Comparison of ENCODE assay signal across 1 cellular context in the genomic region with DNA sequence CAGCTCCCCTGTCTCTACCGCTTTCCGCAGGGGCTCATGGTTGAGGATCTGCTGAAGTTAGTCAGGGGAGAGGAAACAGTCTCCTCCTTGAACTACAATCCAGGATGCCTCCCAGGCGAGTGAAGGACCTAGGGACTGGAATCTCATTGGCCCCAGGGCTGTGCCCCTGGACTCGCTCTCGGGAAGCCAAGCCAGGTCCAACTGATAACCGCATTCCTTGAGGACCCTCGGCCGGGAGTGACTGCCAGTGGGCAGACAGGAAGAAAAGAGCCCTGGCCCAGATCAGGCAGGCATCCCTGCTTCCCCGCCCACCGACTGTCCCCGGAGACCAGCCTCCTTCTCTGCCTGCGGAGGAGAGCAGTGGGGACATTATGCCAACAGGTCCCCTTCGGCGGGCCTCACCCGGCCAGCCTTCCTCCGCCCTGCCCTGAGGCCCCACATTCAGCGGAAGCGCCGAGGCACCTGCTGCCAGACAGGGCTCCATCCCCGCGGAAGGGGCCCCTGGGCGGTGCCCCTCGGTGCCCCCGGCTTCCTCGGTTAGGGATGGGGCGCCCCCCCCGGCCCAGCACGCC.
TF ChIP-seq lines count a peak whose summit lies in the region.

No MANE protein-coding gene starts in this region.

TF ChIP-seq in A549, 52 proteins besides CTCF, POLR2A, EP300 and RAD21 (continued from another document):
- TF ChIP-seq REST (IDR thresholded peaks at IDR 0.05), result no peak
- no peak for TF ChIP-seq CHD4 (IDR thresholded peaks at IDR 0.05; ENCODE audit: borderline replicate concordance)
- no peak for TF ChIP-seq CEBPB (IDR thresholded peaks at IDR 0.05)
- TF ChIP-seq HDAC2 (IDR thresholded peaks at IDR 0.05), result no peak
- no peak for TF ChIP-seq NR3C1 (IDR thresholded peaks at IDR 0.05)
- no peak for TF ChIP-seq RCOR1 (IDR thresholded peaks at IDR 0.05; ENCODE audit: low read depth, low read length)
- no peak for TF ChIP-seq JUNB (IDR thresholded peaks at IDR 0.05)
- TF ChIP-seq KDM1A (IDR thresholded peaks at IDR 0.05; ENCODE audit: low read depth), result no peak
